1 cellular context compared by ENCODE assay signal in the genomic region with DNA sequence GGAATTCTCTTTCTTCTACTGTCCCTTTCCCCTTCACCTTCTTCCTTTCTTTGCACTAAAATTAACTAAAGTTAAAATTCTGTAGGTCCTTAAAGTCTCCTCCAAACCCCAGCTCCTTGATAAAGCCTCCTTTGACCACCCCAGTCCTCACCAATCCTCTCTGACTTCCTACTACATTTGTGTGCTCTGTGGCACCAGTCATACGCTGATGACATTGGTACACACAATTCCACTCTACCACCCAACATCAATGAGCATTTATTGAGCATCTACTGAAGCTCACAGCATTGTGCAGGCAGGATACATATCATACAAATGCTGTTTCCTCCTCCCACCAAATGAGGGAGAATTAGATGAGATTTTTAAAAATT.
TF ChIP-seq lines count a peak whose summit lies in the region.

No MANE protein-coding gene starts in this region.

TF ChIP-seq in H1, 55 proteins besides CTCF, POLR2A, EP300 and RAD21:
- TF ChIP-seq SAP30 (IDR thresholded peaks at IDR 0.05; ENCODE audit: insufficient read depth, insufficient replicate concordance, low read length) (no peak), NANOG (IDR thresholded peaks at IDR 0.05; ENCODE audit: insufficient read depth, low read depth, low read length, poor library complexity, severe bottlenecking) (no peak), NRF1 (IDR thresholded peaks at IDR 0.05; ENCODE audit: low read depth, low read length) (no peak), JUN (IDR thresholded peaks at IDR 0.05; ENCODE audit: low read depth, low read length) (no peak), ZNF274 (IDR thresholded peaks at IDR 0.05; ENCODE audit: borderline replicate concordance, extremely low read depth, low read length) (no peak), RFX5 (IDR thresholded peaks at IDR 0.05; ENCODE audit: borderline replicate concordance, low read depth, low read length) (no peak), SP4 (IDR thresholded peaks at IDR 0.05; ENCODE audit: low read length) (no peak), TAF7 (optimal IDR thresholded peaks at IDR 0.05; ENCODE audit: borderline replicate concordance, low read depth, low read length) (no peak), PHF8 (conservative IDR thresholded peaks at IDR 0.05; ENCODE audit: low read depth, low read length) (no peak), POLR2AphosphoS5 (IDR thresholded peaks at IDR 0.05; ENCODE audit: low read depth, low read length) (no peak), CBX5 (IDR thresholded peaks at IDR 0.05; ENCODE audit: low read depth, low read length) (no peak), TBP (IDR thresholded peaks at IDR 0.05; ENCODE audit: low read depth, low read length) (no peak), TCF12 (IDR thresholded peaks at IDR 0.05; ENCODE audit: low read depth, low read length) (no peak), POU5F1 (IDR thresholded peaks at IDR 0.05; ENCODE audit: low read depth, low read length) (no peak)
- TF ChIP-seq, protein P1, sequence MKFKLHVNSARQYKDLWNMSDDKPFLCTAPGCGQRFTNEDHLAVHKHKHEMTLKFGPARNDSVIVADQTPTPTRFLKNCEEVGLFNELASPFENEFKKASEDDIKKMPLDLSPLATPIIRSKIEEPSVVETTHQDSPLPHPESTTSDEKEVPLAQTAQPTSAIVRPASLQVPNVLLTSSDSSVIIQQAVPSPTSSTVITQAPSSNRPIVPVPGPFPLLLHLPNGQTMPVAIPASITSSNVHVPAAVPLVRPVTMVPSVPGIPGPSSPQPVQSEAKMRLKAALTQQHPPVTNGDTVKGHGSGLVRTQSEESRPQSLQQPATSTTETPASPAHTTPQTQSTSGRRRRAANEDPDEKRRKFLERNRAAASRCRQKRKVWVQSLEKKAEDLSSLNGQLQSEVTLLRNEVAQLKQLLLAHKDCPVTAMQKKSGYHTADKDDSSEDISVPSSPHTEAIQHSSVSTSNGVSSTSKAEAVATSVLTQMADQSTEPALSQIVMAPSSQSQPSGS (IDR thresholded peaks at IDR 0.05; ENCODE audit: low read length): no peak
- TF ChIP-seq, protein P2, sequence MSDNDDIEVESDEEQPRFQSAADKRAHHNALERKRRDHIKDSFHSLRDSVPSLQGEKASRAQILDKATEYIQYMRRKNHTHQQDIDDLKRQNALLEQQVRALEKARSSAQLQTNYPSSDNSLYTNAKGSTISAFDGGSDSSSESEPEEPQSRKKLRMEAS (IDR thresholded peaks at IDR 0.05): no peak
- TF ChIP-seq, protein P3, sequence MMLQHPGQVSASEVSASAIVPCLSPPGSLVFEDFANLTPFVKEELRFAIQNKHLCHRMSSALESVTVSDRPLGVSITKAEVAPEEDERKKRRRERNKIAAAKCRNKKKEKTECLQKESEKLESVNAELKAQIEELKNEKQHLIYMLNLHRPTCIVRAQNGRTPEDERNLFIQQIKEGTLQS (IDR thresholded peaks at IDR 0.05; ENCODE audit: insufficient read depth, low read depth, low read length): no peak
